9 cellular contexts compared by ENCODE assay signal in genomic region chr17:77555741-77556291, GRCh38.
DNase-seq lines count a peak whose midpoint lies in the region; ATAC-seq, FAIRE-seq and TF ChIP-seq lines count a peak whose summit lies in the region.
"Had no signal": no experiment of that assay in that cellular context is flagged by ENCODE, and none has a peak within 500 bp of the region (broad histone marks: within the 10 kb centered on the region; RNA-seq: fewer than 3 reads in every experiment).

No MANE protein-coding gene starts in this region.

- peak; percentile 14 for ATAC-seq in aorta (ENCODE audit: low FRiP score)
- no peak for ATAC-seq in HG03135 (IDR thresholded peaks at IDR 0.05; ENCODE audit: unreplicated experiment)
- no peak for ATAC-seq in GM19328 (IDR thresholded peaks at IDR 0.05; ENCODE audit: unreplicated experiment)
- ATAC-seq in HG03432 (IDR thresholded peaks at IDR 0.05; ENCODE audit: unreplicated experiment), result no peak

- WGBS in aorta, 2 donors, result 22 to 23% methylated on average over 11 of the region's 11 CpGs

- H3K27me3 ChIP-seq in aorta (ENCODE audit: control insufficient read depth in 1 of 2, insufficient read depth in 2 of 2, low read length in 1 of 2), result no peaks in the 10 kb centered on the region

- H3K27ac ChIP-seq in kidney (ENCODE audit: low read depth in 2 of 2, low read length in 2 of 2) (no peak overlapping the region), aorta (ENCODE audit: low read depth in 1 of 2, low read length in 2 of 2) (no peak overlapping the region)
- H3K27ac ChIP-seq: A549 had no signal

- H3K36me3 ChIP-seq in kidney (ENCODE audit: control insufficient read depth in 1 of 2, insufficient read depth in 2 of 2, low read length in 2 of 2), result no peaks in the 10 kb centered on the region
- no peaks in the 10 kb centered on the region for H3K36me3 ChIP-seq in aorta (ENCODE audit: control insufficient read depth in 1 of 2, insufficient read depth in 2 of 2, low read length in 1 of 2)

- H3K4me1 ChIP-seq in kidney (ENCODE audit: control insufficient read depth in 1 of 2, insufficient read depth in 1 of 2, low read depth in 1 of 2, low read length in 2 of 2) (no peaks in the 10 kb centered on the region), aorta (ENCODE audit: control insufficient read depth in 1 of 2, insufficient read depth in 2 of 2, low read length in 2 of 2) (no peaks in the 10 kb centered on the region)

- TF ChIP-seq CTCF in kidney (IDR thresholded peaks at IDR 0.05; ENCODE audit: borderline replicate concordance, extremely low read depth, insufficient read depth), result no peak

- peak; percentile 23 to 53 for DNase-seq in NCI-H526 (lab: John Stamatoyannopoulos, UW)
- DNase-seq in NCI-H526 treated with DMSO at 0.1 percent for 48 hours (lab: John Stamatoyannopoulos, UW), result no peak
- DNase-seq in amygdala (lab: John Stamatoyannopoulos, UW), result peak in 44 of 56 donors; percentile 16 to 84 (median 46)
- DNase-seq in kidney, result peak; percentile 86
- peak in 1 of 2 donors; percentile 84 for DNase-seq in aorta

- H3K9ac ChIP-seq in kidney (ENCODE audit: low read length in 2 of 2), result no peak overlapping the region

- intact Hi-C loops in kidney (cut with DNase I), result no loop called here
- intact Hi-C loops in aorta (cut with DNase I), result no loop called here

- no peaks in the 10 kb centered on the region for H3K9me3 ChIP-seq in kidney (ENCODE audit: control insufficient read depth in 1 of 2, low read length in 2 of 2)
- H3K9me3 ChIP-seq in aorta (ENCODE audit: control insufficient read depth, low read length), result no peaks in the 10 kb centered on the region
- H3K9me3 ChIP-seq: A549 had no signal

- H3K4me3 ChIP-seq in kidney (ENCODE audit: low read length in 2 of 2), result no peak overlapping the region
- no peak overlapping the region for H3K4me3 ChIP-seq in aorta (ENCODE audit: low read length in 2 of 2)
- H3K4me3 ChIP-seq: A549 had no signal

- FAIRE-seq in kidney (lab: Jason Lieb, UNC), result no peak
- FAIRE-seq: A549 had no signal
